Comparison of ENCODE assay signal across 11 cellular contexts in the genomic region with DNA sequence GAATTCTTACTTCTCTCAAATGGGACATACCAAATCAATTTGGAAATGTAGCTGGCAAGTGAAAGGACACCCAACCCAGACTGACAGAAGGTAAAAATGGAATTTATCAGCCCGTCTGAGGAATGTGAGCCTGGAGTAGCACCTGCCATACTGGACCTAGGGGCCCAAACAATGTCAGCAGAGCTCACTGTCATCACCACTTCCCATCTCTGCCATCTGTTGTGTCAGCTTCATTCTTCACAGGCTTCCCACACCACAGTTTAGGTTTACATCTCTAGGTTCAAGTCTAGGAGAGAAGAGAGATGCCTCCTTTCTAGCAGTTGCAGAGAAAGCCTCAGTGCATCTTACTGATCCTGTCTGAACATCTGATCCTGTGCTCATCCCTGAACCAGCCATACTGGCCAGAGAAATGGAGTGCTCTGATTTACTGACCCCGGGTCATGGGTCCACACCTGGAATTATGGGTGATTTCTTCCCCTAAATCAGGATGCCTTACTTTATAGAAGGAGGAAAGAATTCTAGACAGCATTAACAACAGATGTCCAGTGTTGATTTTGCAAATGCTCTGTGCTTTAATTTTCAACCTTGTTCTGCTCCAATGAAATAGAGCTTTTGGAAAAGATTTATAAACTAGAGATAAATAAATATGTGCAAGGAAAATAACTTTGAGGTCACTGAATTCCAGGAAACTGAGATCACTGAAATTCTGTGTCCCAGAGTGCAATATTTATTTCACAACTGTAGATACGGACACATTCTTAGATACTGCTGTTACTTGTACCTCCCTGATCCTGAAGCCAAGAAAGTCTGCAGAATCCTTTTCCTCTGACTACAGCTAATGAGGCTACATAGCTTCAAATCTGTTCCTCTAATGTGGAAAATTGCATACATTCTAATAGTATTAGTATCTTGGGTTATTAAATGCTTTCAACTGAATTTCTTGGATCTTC.
DNase-seq lines count a peak whose midpoint lies in the region; ATAC-seq, FAIRE-seq and TF ChIP-seq lines count a peak whose summit lies in the region.
"Had no signal": no experiment of that assay in that cellular context is flagged by ENCODE, and none has a peak within 500 bp of the region (broad histone marks: within the 10 kb centered on the region; RNA-seq: fewer than 3 reads in every experiment).

No MANE protein-coding gene starts in this region.

- H3K4me1 ChIP-seq in left ventricle myocardium inferior = peaks cover 19% of the 10 kb centered on the region
- no peaks in the 10 kb centered on the region for H3K4me1 ChIP-seq in gastrocnemius medialis

- TF ChIP-seq CTCF in astrocyte of the cerebellum (IDR thresholded peaks at IDR 0.05; ENCODE audit: low read depth, low read length, missing control alignments) (no peak), left ventricle myocardium inferior (IDR thresholded peaks at IDR 0.05; ENCODE audit: borderline replicate concordance) (no peak), gastrocnemius medialis (IDR thresholded peaks at IDR 0.05 in 4 of 5, conservative IDR thresholded peaks at IDR 0.05 in 1 of 5) (no peak)

- H3K4me3 ChIP-seq in astrocyte of the cerebellum (ENCODE audit: low read depth, low read length) (no peak overlapping the region), left ventricle myocardium inferior (no peak overlapping the region), gastrocnemius medialis (no peak overlapping the region)

- H3K36me3 ChIP-seq in left ventricle myocardium inferior (no peaks in the 10 kb centered on the region), gastrocnemius medialis (no peaks in the 10 kb centered on the region)

- no peaks in the 10 kb centered on the region for H3K27me3 ChIP-seq in left ventricle myocardium inferior (ENCODE audit: low read depth)
- H3K27me3 ChIP-seq in gastrocnemius medialis = no peaks in the 10 kb centered on the region

- in situ Hi-C loops in astrocyte of the cerebellum (cut with HindIII; ENCODE audit: low sequenced_read_pairs) = no loop called here
- in situ Hi-C loops in gastrocnemius medialis (cut with MboI; ENCODE audit: low sequenced_read_pairs in 4 of 4) = no loop called here

- ATAC-seq in gastrocnemius medialis = peak; percentile 35 to 52

- peak overlapping the region; percentile 71 for H3K27ac ChIP-seq in left ventricle myocardium inferior (replicated peaks)
- H3K27ac ChIP-seq in gastrocnemius medialis = peak overlapping the region in 3 of 4 donors; percentile 14 to 48 (median 46)

- peak; percentile 42 for DNase-seq in EH (ENCODE audit: low read depth)
- peak; percentile 5 for DNase-seq in astrocyte of the cerebellum (ENCODE audit: low read depth)
- DNase-seq in left ventricle myocardium inferior = no peak
- no peak for DNase-seq in gastrocnemius medialis
- DNase-seq in HTR-8/SVneo (ENCODE audit: insufficient read length, low spot score) = no peak
- DNase-seq in cerebellar nuclear complex (lab: John Stamatoyannopoulos, UW) = no peak
- DNase-seq in NCI-H510A (lab: John Stamatoyannopoulos, UW) = no peak
- DNase-seq in NCI-H2081 treated with DMSO at 0.1 percent for 48 hours (lab: John Stamatoyannopoulos, UW) = no peak
- DNase-seq: activated B cell treated with CpG ODN at 0.5 μM for 24 hours, H7, NCI-H1092 treated with DMSO at 0.1 percent for 48 hours had no signal

- intact Hi-C loops in left ventricle myocardium inferior (cut with micrococcal nuclease) = no loop called here
- intact Hi-C loops in gastrocnemius medialis (cut with DNase I; ENCODE audit: low total_unique reads) = no loop called here

- TF ChIP-seq POLR2A in gastrocnemius medialis (IDR thresholded peaks at IDR 0.05) = no peak

- no peaks in the 10 kb centered on the region for H3K9me3 ChIP-seq in left ventricle myocardium inferior (replicated peaks)
- H3K9me3 ChIP-seq in gastrocnemius medialis = no peaks in the 10 kb centered on the region

- no peak for FAIRE-seq in HTR-8/SVneo (lab: Jason Lieb, UNC)

Comparison
In these comparisons a context has a peak if more than half of its experiments do, and no peak if none do; other contexts are left out.
1. DNase-seq: peak in EH (single experiment) and astrocyte of the cerebellum (single experiment); none in left ventricle myocardium inferior (single experiment), gastrocnemius medialis (0 of 2), HTR-8/SVneo (single experiment), cerebellar nuclear complex (0 of 2), NCI-H510A (single experiment) and NCI-H2081 treated with DMSO at 0.1 percent for 48 hours (single experiment).